In the genomic region with DNA sequence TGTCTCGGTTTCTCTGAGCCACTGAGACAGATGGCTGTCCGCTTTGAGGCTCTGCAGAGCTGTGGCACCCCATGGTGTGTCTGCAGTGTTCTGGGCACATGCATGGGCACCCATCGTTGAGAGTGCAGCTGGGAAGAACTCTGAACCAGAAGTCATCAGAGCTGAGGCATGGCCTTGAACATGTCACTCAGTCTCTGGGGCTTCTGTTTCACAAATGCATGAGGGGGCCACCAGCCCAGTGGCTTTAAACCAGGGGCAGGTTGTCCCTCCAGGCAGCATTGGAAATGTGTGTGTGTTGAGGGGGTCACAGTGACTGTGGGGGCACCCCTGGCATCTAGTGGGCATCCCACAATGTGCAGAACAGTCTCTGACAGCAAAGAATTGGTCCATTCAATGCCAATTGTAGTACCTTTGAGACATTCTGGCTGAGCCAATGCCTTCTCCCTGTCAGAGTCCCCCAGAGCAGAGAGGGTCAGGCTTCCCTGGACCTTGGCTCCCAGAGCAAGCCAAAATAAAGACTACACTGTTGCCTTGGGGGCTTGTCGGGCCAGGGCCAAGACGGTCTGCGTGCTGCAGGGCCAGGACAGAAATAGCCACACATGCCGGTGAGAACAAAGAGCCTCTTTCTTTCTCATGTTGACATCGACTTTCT, we compare ENCODE assay signal across 1 cellular context.
TF ChIP-seq lines count a peak whose summit lies in the region.

No MANE protein-coding gene starts in this region.

TF ChIP-seq in HepG2, 621 proteins besides CTCF, POLR2A, EP300 and RAD21 (continued from another document and continues in another):
- TF ChIP-seq, protein P1, sequence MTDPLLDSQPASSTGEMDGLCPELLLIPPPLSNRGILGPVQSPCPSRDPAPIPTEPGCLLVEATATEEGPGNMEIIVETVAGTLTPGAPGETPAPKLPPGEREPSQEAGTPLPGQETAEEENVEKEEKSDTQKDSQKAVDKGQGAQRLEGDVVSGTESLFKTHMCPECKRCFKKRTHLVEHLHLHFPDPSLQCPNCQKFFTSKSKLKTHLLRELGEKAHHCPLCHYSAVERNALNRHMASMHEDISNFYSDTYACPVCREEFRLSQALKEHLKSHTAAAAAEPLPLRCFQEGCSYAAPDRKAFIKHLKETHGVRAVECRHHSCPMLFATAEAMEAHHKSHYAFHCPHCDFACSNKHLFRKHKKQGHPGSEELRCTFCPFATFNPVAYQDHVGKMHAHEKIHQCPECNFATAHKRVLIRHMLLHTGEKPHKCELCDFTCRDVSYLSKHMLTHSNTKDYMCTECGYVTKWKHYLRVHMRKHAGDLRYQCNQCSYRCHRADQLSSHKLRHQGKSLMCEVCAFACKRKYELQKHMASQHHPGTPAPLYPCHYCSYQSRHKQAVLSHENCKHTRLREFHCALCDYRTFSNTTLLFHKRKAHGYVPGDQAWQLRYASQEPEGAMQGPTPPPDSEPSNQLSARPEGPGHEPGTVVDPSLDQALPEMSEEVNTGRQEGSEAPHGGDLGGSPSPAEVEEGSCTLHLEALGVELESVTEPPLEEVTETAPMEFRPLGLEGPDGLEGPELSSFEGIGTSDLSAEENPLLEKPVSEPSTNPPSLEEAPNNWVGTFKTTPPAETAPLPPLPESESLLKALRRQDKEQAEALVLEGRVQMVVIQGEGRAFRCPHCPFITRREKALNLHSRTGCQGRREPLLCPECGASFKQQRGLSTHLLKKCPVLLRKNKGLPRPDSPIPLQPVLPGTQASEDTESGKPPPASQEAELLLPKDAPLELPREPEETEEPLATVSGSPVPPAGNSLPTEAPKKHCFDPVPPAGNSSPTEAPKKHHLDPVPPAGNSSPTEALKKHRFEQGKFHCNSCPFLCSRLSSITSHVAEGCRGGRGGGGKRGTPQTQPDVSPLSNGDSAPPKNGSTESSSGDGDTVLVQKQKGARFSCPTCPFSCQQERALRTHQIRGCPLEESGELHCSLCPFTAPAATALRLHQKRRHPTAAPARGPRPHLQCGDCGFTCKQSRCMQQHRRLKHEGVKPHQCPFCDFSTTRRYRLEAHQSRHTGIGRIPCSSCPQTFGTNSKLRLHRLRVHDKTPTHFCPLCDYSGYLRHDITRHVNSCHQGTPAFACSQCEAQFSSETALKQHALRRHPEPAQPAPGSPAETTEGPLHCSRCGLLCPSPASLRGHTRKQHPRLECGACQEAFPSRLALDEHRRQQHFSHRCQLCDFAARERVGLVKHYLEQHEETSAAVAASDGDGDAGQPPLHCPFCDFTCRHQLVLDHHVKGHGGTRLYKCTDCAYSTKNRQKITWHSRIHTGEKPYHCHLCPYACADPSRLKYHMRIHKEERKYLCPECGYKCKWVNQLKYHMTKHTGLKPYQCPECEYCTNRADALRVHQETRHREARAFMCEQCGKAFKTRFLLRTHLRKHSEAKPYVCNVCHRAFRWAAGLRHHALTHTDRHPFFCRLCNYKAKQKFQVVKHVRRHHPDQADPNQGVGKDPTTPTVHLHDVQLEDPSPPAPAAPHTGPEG (CRISPR knock-in tag; IDR thresholded peaks at IDR 0.05): no peak
- TF ChIP-seq, protein P2, sequence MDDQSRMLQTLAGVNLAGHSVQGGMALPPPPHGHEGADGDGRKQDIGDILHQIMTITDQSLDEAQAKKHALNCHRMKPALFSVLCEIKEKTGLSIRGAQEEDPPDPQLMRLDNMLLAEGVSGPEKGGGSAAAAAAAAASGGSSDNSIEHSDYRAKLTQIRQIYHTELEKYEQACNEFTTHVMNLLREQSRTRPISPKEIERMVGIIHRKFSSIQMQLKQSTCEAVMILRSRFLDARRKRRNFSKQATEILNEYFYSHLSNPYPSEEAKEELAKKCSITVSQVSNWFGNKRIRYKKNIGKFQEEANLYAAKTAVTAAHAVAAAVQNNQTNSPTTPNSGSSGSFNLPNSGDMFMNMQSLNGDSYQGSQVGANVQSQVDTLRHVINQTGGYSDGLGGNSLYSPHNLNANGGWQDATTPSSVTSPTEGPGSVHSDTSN (CRISPR knock-in tag; IDR thresholded peaks at IDR 0.05; ENCODE audit: borderline replicate concordance): no peak
- TF ChIP-seq YEATS4 (CRISPR knock-in tag; IDR thresholded peaks at IDR 0.05; ENCODE audit: borderline replicate concordance) (no peak; the same call in 1 of the 2 replicates), ZNF878 (CRISPR knock-in tag; IDR thresholded peaks at IDR 0.05) (no peak), CBFB (CRISPR knock-in tag; IDR thresholded peaks at IDR 0.05) (no peak), ZNF746 (CRISPR knock-in tag; IDR thresholded peaks at IDR 0.05) (no peak), ARNT (IDR thresholded peaks at IDR 0.05) (no peak), ZNF841 (CRISPR knock-in tag; IDR thresholded peaks at IDR 0.05; ENCODE audit: borderline replicate concordance) (no peak), NCOA2 (CRISPR knock-in tag; IDR thresholded peaks at IDR 0.05) (peak; percentile 75), ARID2 (CRISPR knock-in tag; IDR thresholded peaks at IDR 0.05; ENCODE audit: borderline replicate concordance) (no peak), MAFK (conservative IDR thresholded peaks at IDR 0.05 in 1 of 2, IDR thresholded peaks at IDR 0.05 in 1 of 2; ENCODE audit: low read length in 2 of 2) (no peak), JDP2 (CRISPR knock-in tag; IDR thresholded peaks at IDR 0.05; ENCODE audit: borderline replicate concordance) (no peak), ZNF20 (CRISPR knock-in tag; IDR thresholded peaks at IDR 0.05) (no peak), SALL2 (CRISPR knock-in tag; IDR thresholded peaks at IDR 0.05) (peak; percentile 75), DMAP1 (CRISPR knock-in tag; IDR thresholded peaks at IDR 0.05) (no peak), ZNF605 (CRISPR knock-in tag; IDR thresholded peaks at IDR 0.05) (peak; percentile 42; the same call in 1 of the 2 replicates), SP4 (CRISPR knock-in tag; IDR thresholded peaks at IDR 0.05) (no peak), ZNF331 (CRISPR knock-in tag; IDR thresholded peaks at IDR 0.05) (no peak; the same call in 1 of the 2 replicates), ZNF124 (CRISPR knock-in tag; IDR thresholded peaks at IDR 0.05) (0 out of 2 replicates have a peak, but pooled peaks have one; percentile 35), ZNF30 (CRISPR knock-in tag; IDR thresholded peaks at IDR 0.05) (no peak), ZNF788 (CRISPR knock-in tag; IDR thresholded peaks at IDR 0.05; ENCODE audit: borderline replicate concordance) (peak; percentile 58; the same call in 1 of the 2 replicates), ZNF724P (CRISPR knock-in tag; IDR thresholded peaks at IDR 0.05; ENCODE audit: borderline replicate concordance) (no peak), ZSCAN29 (CRISPR knock-in tag; conservative IDR thresholded peaks at IDR 0.05) (peak; percentile 55; the same call in 1 of the 2 replicates), KLF15 (CRISPR knock-in tag; IDR thresholded peaks at IDR 0.05; ENCODE audit: borderline replicate concordance) (no peak), ARNTL (CRISPR knock-in tag; IDR thresholded peaks at IDR 0.05) (no peak), MIER2 (CRISPR knock-in tag; IDR thresholded peaks at IDR 0.05) (no peak), EZH2 (conservative IDR thresholded peaks at IDR 0.05; ENCODE audit: low read depth, low read length) (no peak), ZNF484 (CRISPR knock-in tag; IDR thresholded peaks at IDR 0.05; ENCODE audit: borderline replicate concordance, low read depth) (no peak)
- TF ChIP-seq, protein P3, sequence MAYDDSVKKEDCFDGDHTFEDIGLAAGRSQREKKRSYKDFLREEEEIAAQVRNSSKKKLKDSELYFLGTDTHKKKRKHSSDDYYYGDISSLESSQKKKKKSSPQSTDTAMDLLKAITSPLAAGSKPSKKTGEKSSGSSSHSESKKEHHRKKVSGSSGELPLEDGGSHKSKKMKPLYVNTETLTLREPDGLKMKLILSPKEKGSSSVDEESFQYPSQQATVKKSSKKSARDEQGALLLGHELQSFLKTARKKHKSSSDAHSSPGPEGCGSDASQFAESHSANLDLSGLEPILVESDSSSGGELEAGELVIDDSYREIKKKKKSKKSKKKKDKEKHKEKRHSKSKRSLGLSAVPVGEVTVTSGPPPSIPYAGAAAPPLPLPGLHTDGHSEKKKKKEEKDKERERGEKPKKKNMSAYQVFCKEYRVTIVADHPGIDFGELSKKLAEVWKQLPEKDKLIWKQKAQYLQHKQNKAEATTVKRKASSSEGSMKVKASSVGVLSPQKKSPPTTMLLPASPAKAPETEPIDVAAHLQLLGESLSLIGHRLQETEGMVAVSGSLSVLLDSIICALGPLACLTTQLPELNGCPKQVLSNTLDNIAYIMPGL (CRISPR knock-in tag; IDR thresholded peaks at IDR 0.05; ENCODE audit: borderline replicate concordance in 1 of 2, low read depth in 1 of 2): peak in 1 of 2 experiments; percentile 41; a peak in 1 of 4 replicates
- TF ChIP-seq, protein P4, sequence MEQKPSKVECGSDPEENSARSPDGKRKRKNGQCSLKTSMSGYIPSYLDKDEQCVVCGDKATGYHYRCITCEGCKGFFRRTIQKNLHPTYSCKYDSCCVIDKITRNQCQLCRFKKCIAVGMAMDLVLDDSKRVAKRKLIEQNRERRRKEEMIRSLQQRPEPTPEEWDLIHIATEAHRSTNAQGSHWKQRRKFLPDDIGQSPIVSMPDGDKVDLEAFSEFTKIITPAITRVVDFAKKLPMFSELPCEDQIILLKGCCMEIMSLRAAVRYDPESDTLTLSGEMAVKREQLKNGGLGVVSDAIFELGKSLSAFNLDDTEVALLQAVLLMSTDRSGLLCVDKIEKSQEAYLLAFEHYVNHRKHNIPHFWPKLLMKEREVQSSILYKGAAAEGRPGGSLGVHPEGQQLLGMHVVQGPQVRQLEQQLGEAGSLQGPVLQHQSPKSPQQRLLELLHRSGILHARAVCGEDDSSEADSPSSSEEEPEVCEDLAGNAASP (CRISPR knock-in tag; IDR thresholded peaks at IDR 0.05; ENCODE audit: borderline replicate concordance): peak; percentile 94
- TF ChIP-seq, protein P5, sequence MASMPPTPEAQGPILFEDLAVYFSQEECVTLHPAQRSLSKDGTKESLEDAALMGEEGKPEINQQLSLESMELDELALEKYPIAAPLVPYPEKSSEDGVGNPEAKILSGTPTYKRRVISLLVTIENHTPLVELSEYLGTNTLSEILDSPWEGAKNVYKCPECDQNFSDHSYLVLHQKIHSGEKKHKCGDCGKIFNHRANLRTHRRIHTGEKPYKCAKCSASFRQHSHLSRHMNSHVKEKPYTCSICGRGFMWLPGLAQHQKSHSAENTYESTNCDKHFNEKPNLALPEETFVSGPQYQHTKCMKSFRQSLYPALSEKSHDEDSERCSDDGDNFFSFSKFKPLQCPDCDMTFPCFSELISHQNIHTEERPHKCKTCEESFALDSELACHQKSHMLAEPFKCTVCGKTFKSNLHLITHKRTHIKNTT (CRISPR knock-in tag; IDR thresholded peaks at IDR 0.05): no peak
- TF ChIP-seq, protein P6, sequence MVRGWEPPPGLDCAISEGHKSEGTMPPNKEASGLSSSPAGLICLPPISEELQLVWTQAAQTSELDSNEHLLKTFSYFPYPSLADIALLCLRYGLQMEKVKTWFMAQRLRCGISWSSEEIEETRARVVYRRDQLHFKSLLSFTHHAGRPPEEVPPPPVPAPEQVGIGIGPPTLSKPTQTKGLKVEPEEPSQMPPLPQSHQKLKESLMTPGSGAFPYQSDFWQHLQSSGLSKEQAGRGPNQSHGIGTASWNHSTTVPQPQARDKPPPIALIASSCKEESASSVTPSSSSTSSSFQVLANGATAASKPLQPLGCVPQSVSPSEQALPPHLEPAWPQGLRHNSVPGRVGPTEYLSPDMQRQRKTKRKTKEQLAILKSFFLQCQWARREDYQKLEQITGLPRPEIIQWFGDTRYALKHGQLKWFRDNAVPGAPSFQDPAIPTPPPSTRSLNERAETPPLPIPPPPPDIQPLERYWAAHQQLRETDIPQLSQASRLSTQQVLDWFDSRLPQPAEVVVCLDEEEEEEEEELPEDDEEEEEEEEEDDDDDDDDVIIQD (CRISPR knock-in tag; IDR thresholded peaks at IDR 0.05; ENCODE audit: low read depth): no peak
- TF ChIP-seq, protein P7, sequence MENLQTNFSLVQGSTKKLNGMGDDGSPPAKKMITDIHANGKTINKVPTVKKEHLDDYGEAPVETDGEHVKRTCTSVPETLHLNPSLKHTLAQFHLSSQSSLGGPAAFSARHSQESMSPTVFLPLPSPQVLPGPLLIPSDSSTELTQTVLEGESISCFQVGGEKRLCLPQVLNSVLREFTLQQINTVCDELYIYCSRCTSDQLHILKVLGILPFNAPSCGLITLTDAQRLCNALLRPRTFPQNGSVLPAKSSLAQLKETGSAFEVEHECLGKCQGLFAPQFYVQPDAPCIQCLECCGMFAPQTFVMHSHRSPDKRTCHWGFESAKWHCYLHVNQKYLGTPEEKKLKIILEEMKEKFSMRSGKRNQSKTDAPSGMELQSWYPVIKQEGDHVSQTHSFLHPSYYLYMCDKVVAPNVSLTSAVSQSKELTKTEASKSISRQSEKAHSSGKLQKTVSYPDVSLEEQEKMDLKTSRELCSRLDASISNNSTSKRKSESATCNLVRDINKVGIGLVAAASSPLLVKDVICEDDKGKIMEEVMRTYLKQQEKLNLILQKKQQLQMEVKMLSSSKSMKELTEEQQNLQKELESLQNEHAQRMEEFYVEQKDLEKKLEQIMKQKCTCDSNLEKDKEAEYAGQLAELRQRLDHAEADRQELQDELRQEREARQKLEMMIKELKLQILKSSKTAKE (CRISPR knock-in tag; IDR thresholded peaks at IDR 0.05; ENCODE audit: borderline replicate concordance): no peak
- TF ChIP-seq, protein P8, sequence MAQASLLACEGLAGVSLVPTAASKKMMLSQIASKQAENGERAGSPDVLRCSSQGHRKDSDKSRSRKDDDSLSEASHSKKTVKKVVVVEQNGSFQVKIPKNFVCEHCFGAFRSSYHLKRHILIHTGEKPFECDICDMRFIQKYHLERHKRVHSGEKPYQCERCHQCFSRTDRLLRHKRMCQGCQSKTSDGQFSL (CRISPR knock-in tag; IDR thresholded peaks at IDR 0.05): no peak
- TF ChIP-seq, protein P9, sequence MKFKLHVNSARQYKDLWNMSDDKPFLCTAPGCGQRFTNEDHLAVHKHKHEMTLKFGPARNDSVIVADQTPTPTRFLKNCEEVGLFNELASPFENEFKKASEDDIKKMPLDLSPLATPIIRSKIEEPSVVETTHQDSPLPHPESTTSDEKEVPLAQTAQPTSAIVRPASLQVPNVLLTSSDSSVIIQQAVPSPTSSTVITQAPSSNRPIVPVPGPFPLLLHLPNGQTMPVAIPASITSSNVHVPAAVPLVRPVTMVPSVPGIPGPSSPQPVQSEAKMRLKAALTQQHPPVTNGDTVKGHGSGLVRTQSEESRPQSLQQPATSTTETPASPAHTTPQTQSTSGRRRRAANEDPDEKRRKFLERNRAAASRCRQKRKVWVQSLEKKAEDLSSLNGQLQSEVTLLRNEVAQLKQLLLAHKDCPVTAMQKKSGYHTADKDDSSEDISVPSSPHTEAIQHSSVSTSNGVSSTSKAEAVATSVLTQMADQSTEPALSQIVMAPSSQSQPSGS (CRISPR knock-in tag; IDR thresholded peaks at IDR 0.05): no peak
- TF ChIP-seq, protein P10, sequence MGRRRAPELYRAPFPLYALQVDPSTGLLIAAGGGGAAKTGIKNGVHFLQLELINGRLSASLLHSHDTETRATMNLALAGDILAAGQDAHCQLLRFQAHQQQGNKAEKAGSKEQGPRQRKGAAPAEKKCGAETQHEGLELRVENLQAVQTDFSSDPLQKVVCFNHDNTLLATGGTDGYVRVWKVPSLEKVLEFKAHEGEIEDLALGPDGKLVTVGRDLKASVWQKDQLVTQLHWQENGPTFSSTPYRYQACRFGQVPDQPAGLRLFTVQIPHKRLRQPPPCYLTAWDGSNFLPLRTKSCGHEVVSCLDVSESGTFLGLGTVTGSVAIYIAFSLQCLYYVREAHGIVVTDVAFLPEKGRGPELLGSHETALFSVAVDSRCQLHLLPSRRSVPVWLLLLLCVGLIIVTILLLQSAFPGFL (CRISPR knock-in tag; IDR thresholded peaks at IDR 0.05): no peak
- TF ChIP-seq, protein P11, sequence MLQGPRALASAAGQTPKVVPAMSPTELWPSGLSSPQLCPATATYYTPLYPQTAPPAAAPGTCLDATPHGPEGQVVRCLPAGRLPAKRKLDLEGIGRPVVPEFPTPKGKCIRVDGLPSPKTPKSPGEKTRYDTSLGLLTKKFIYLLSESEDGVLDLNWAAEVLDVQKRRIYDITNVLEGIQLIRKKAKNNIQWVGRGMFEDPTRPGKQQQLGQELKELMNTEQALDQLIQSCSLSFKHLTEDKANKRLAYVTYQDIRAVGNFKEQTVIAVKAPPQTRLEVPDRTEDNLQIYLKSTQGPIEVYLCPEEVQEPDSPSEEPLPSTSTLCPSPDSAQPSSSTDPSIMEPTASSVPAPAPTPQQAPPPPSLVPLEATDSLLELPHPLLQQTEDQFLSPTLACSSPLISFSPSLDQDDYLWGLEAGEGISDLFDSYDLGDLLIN (CRISPR knock-in tag; IDR thresholded peaks at IDR 0.05; ENCODE audit: borderline replicate concordance): no peak
